In the genomic region with DNA sequence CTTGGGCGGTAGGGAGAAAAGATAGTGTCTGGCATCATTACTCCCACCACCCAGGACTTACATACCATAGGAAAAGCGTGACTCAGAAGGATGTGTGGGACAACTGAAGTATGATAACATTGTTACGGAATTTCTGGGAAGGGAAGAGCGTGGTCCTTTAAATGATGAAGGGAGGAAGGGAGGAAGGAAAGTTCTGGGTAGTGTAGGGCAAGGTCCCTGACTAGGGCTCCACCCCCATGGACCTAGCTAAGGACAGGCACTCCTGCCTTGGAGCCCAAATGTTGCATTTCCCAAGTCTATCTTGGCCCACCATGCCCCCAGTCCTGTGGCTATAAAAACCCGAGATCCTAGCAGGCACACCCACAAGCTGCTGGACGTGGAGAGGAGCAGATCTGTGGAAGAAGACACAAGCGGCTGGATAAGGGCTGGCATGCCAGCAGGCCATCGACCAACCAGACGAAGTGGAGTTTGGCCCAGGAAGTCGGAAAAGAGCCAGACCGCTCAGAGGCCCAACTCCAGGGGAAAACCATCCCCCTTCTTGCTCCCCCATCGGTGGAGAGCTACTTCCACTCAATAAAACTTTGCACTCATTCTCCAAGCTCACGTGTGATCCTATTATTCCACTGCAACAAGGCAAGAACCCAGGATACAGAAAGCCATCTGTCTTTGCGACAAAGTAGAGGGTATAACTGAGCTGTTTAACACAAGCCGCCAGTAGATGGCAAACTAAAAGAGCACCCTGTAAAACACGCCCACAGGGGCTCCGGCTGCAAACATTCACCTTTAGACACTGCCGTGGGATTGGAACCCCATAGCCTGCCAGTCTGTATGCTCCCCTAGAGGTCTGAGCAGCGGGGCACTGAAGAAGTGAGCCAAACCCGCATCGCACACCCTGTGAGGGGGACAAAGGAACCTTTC, we compare ENCODE assay signal across 12 cellular contexts. TPM values are rescaled to one million over a fixed set of nuclear protein-coding genes. Genes with fewer than 3 reads are reported as not detected.
DNase-seq lines count a peak whose midpoint lies in the region; ATAC-seq, FAIRE-seq and TF ChIP-seq lines count a peak whose summit lies in the region.
"Had no signal": no experiment of that assay in that cellular context is flagged by ENCODE, and none has a peak within 500 bp of the region (broad histone marks: within the 10 kb centered on the region; RNA-seq: fewer than 3 reads in every experiment).

No MANE protein-coding gene starts in this region.

- H3K27ac ChIP-seq in right lobe of liver, result no peak overlapping the region
- H3K27ac ChIP-seq in right cardiac atrium (ENCODE audit: low read length), result no peak overlapping the region
- H3K27ac ChIP-seq: epithelial cell of prostate had no signal

- no peaks in the 10 kb centered on the region for H3K36me3 ChIP-seq in right lobe of liver
- no peaks in the 10 kb centered on the region for H3K36me3 ChIP-seq in MG63

- H3K4me1 ChIP-seq in right lobe of liver (peaks cover 0 to 2% (median 0%) of the 10 kb centered on the region in 4 donors), right cardiac atrium (ENCODE audit: control insufficient read depth, insufficient read depth, low read length) (no peaks in the 10 kb centered on the region)

- H3K27me3 ChIP-seq in right lobe of liver (no peaks in the 10 kb centered on the region), MG63 (no peaks in the 10 kb centered on the region), right cardiac atrium (ENCODE audit: control insufficient read depth, insufficient read depth) (no peaks in the 10 kb centered on the region)

- WGBS in right lobe of liver (ENCODE audit: insufficient coverage, low coverage, low lambda C conversion rate, missing lambda C conversion rate), result 51% methylated on average over 11 of the region's 21 CpGs
- 71% methylated on average over 21 of the region's 21 CpGs for WGBS in right cardiac atrium

- no peak overlapping the region for H3K4me3 ChIP-seq in GM12865 (ENCODE audit: low read depth, low read length)
- peak overlapping the region in 1 of 3 donors; percentile 2 for H3K4me3 ChIP-seq in right lobe of liver
- no peak overlapping the region for H3K4me3 ChIP-seq in MG63
- no peak overlapping the region for H3K4me3 ChIP-seq in right cardiac atrium (ENCODE audit: low read length)

- DNase-seq in GM12865 (ENCODE audit: low read depth) (peak; percentile 22), HuH-7.5 (ENCODE audit: low spot score) (peak; percentile 10), amniotic epithelial cell (ENCODE audit: low read depth) (peak; percentile 82), right lobe of liver (peak in 1 of 3 donors; percentile 55), MG63 (no peak), frontal cortex (ENCODE audit: low spot score in 2 of 2) (no peak), right cardiac atrium (no peak)
- DNase-seq: activated CD4-positive, alpha-beta T cell treated with anti-CD3 and anti-CD28 coated beads, Interleukin-2, amount 10 ng/mL, durations not matched to agents 24 days and 14 days had no signal

- TF ChIP-seq CTCF in GM12865 (IDR thresholded peaks at IDR 0.05; ENCODE audit: insufficient read depth, low read depth, low read length, missing control alignments) (no peak), right lobe of liver (IDR thresholded peaks at IDR 0.05) (peak in 1 of 4 donors; percentile 9)

- ATAC-seq in right lobe of liver (peak; percentile 28 to 85 (median 64)), HG02938 (IDR thresholded peaks at IDR 0.05; ENCODE audit: unreplicated experiment) (no peak), right cardiac atrium (no peak)
- ATAC-seq: Panc1, sciatic nerve had no signal

- intact Hi-C loops in right lobe of liver (cut with DNase I), result no loop called here
- intact Hi-C loops in right cardiac atrium (cut with DNase I), result no loop called here

- H3K9me3 ChIP-seq in right lobe of liver (no peaks in the 10 kb centered on the region), MG63 (no peaks in the 10 kb centered on the region), right cardiac atrium (ENCODE audit: control insufficient read depth, low read length) (no peaks in the 10 kb centered on the region)

- no peak for TF ChIP-seq POLR2A in right lobe of liver (IDR thresholded peaks at IDR 0.05)

- FAIRE-seq in frontal cortex (lab: Jason Lieb, UNC), result no peak

RNA-seq across cellular contexts. Expression of a gene that starts 23.0 kb away (rescaled TPM):
- total RNA-seq in right lobe of liver (10 to 100 TPM; 23.0 to 45.2 (median 31.3) TPM), frontal cortex (14.3 TPM), right cardiac atrium (100 to 1,000 TPM; 124 to 152 (median 133) TPM)
- total RNA-seq in MG63 (2014; rRNA removed; shearing (Covaris generic); ENCODE audit: low replicate concordance), result 36.7 and 77.8 TPM in 2 replicates
- 51.1 TPM for polyA plus RNA-seq in right cardiac atrium

RNA-seq across cellular contexts. Expression of a gene that starts 45.8 kb away (rescaled TPM):
- total RNA-seq in right lobe of liver (10 to 100 TPM; 11.2 to 18.9 (median 15.7) TPM), frontal cortex (69.7 TPM), right cardiac atrium (10 to 100 TPM; 28.5 to 31.3 (median 29.0) TPM)
- total RNA-seq in MG63 (2014; rRNA removed; shearing (Covaris generic); ENCODE audit: low replicate concordance), result 30.5 and 47.5 TPM in 2 replicates
- 14.0 TPM for polyA plus RNA-seq in right cardiac atrium

Comparison
In these comparisons a context has a peak if more than half of its experiments do, and no peak if none do; other contexts are left out.
1. DNase-seq: peak in GM12865 (single experiment), HuH-7.5 (single experiment) and amniotic epithelial cell (single experiment); none in MG63 (single experiment), frontal cortex (0 of 2) and right cardiac atrium (0 of 3).
2. ATAC-seq: peak in right lobe of liver (4 of 4); none in HG02938 (single experiment) and right cardiac atrium (0 of 2).